Comparison of ENCODE assay signal across 9 cellular contexts in genomic region chr16:75267631-75268264, GRCh38. TPM values are rescaled to one million over a fixed set of nuclear protein-coding genes. Genes with fewer than 3 reads are reported as not detected.
DNase-seq lines count a peak whose midpoint lies in the region; ATAC-seq, FAIRE-seq and TF ChIP-seq lines count a peak whose summit lies in the region.
"Had no signal": no experiment of that assay in that cellular context is flagged by ENCODE, and none has a peak within 500 bp of the region (broad histone marks: within the 10 kb centered on the region; RNA-seq: fewer than 3 reads in every experiment).

No MANE protein-coding gene starts in this region.

- H3K27me3 Mint-ChIP-seq in activated naive CD8-positive, alpha-beta T cell treated with anti-CD3 and anti-CD28 coated beads for 36 hours, result peaks cover 68% of the 10 kb centered on the region
- peaks cover 48% of the 10 kb centered on the region for H3K27me3 Mint-ChIP-seq in activated naive CD8-positive, alpha-beta T cell treated with anti-CD3 and anti-CD28 coated beads, Interleukin-2, amount 50 U/mL, for 24 hours

- H3K27me3 ChIP-seq in SJSA1 (replicated peaks) (no peaks in the 10 kb centered on the region), right atrium auricular region (no peaks in the 10 kb centered on the region)

- no peak overlapping the region for H3K4me3 ChIP-seq in SJSA1
- no peak overlapping the region for H3K4me3 ChIP-seq in right atrium auricular region

- H3K27ac Mint-ChIP-seq in activated naive CD8-positive, alpha-beta T cell treated with anti-CD3 and anti-CD28 coated beads for 36 hours, result peak overlapping the region; percentile 25
- no peak overlapping the region for H3K27ac Mint-ChIP-seq in activated naive CD8-positive, alpha-beta T cell treated with anti-CD3 and anti-CD28 coated beads, Interleukin-2, amount 50 U/mL, for 24 hours
- H3K27ac Mint-ChIP-seq: stimulated activated naive CD8-positive, alpha-beta T cell treated with anti-CD3 and anti-CD28 coated beads, Interleukin-15, Interleukin-2, amounts not matched to agents 100 ng/mL and 50 ng/mL, for 24 hours had no signal

- H3K27ac ChIP-seq in SJSA1 (no peak overlapping the region), right atrium auricular region (peak overlapping the region; percentile 76 to 98)

- DNase-seq in activated naive CD8-positive, alpha-beta T cell treated with anti-CD3 and anti-CD28 coated beads for 36 hours, result no peak
- no peak for DNase-seq in activated naive CD8-positive, alpha-beta T cell treated with anti-CD3 and anti-CD28 coated beads, Interleukin-2, amount 50 U/mL, for 24 hours
- DNase-seq in SJSA1 (ENCODE audit: low read depth in 1 of 2, low spot score in 2 of 2) (peak; percentile 42 to 63), right atrium auricular region (ENCODE audit: low spot score) (no peak), urothelium cell line (ENCODE audit: low spot score) (peak; percentile 93), NCI-H1048 (lab: John Stamatoyannopoulos, UW) (no peak), NOMO-1 (lab: John Stamatoyannopoulos, UW; ENCODE audit: unreplicated experiment in 2 of 2) (no peak)

- H3K4me3 Mint-ChIP-seq in activated naive CD8-positive, alpha-beta T cell treated with anti-CD3 and anti-CD28 coated beads for 36 hours, result no peak overlapping the region
- H3K4me3 Mint-ChIP-seq in activated naive CD8-positive, alpha-beta T cell treated with anti-CD3 and anti-CD28 coated beads, Interleukin-2, amount 50 U/mL, for 24 hours, result no peak overlapping the region
- H3K4me3 Mint-ChIP-seq: stimulated activated naive CD8-positive, alpha-beta T cell treated with anti-CD3 and anti-CD28 coated beads, Interleukin-15, Interleukin-2, amounts not matched to agents 100 ng/mL and 50 ng/mL, for 24 hours had no signal

- H3K9me3 Mint-ChIP-seq in activated naive CD8-positive, alpha-beta T cell treated with anti-CD3 and anti-CD28 coated beads for 36 hours, result no peaks in the 10 kb centered on the region
- no peaks in the 10 kb centered on the region for H3K9me3 Mint-ChIP-seq in activated naive CD8-positive, alpha-beta T cell treated with anti-CD3 and anti-CD28 coated beads, Interleukin-2, amount 50 U/mL, for 24 hours
- H3K9me3 Mint-ChIP-seq: stimulated activated naive CD8-positive, alpha-beta T cell treated with anti-CD3 and anti-CD28 coated beads, Interleukin-15, Interleukin-2, amounts not matched to agents 100 ng/mL and 50 ng/mL, for 24 hours had no signal

- TF ChIP-seq CTCF in right atrium auricular region (IDR thresholded peaks at IDR 0.05), result no peak

- H3K4me1 ChIP-seq in SJSA1 (replicated peaks), result peaks cover 44% of the 10 kb centered on the region
- H3K4me1 ChIP-seq in right atrium auricular region, result peaks cover 0 to 59% of the 10 kb centered on the region in 2 donors

- H3K36me3 ChIP-seq in SJSA1 (peaks cover 30% of the 10 kb centered on the region), right atrium auricular region (no peaks in the 10 kb centered on the region)

- peaks cover 3% of the 10 kb centered on the region for H3K4me1 Mint-ChIP-seq in activated naive CD8-positive, alpha-beta T cell treated with anti-CD3 and anti-CD28 coated beads for 36 hours
- H3K4me1 Mint-ChIP-seq in activated naive CD8-positive, alpha-beta T cell treated with anti-CD3 and anti-CD28 coated beads, Interleukin-2, amount 50 U/mL, for 24 hours, result peaks cover 4% of the 10 kb centered on the region

- no peak for ATAC-seq in activated naive CD8-positive, alpha-beta T cell treated with anti-CD3 and anti-CD28 coated beads, Interleukin-2, amount 50 U/mL, for 24 hours
- no peak for ATAC-seq in GM18511 (IDR thresholded peaks at IDR 0.05; ENCODE audit: unreplicated experiment)

- no peaks in the 10 kb centered on the region for H3K36me3 Mint-ChIP-seq in activated naive CD8-positive, alpha-beta T cell treated with anti-CD3 and anti-CD28 coated beads for 36 hours
- peaks cover 1% of the 10 kb centered on the region for H3K36me3 Mint-ChIP-seq in activated naive CD8-positive, alpha-beta T cell treated with anti-CD3 and anti-CD28 coated beads, Interleukin-2, amount 50 U/mL, for 24 hours (ENCODE audit: low read depth)

- FAIRE-seq in urothelium cell line (lab: Jason Lieb, UNC), result peak; percentile 52

- H3K9me3 ChIP-seq in SJSA1 (replicated peaks) (peaks cover 3% of the 10 kb centered on the region; the same call in 1 of the 2 replicates), right atrium auricular region (no peaks in the 10 kb centered on the region)

RNA-seq across cellular contexts. Expression of gene BCAR1, which starts 16.3 kb away (rescaled TPM):
- total RNA-seq in activated naive CD8-positive, alpha-beta T cell treated with anti-CD3 and anti-CD28 coated beads for 36 hours, result 1 to 10 TPM in 1 of 2 experiments, under 1 TPM in 1; 0.74 to 1.2 TPM
- total RNA-seq in SJSA1 (2014; rRNA removed; shearing (Covaris generic)), result 86.6 and 93.5 TPM in 2 replicates
- total RNA-seq in right atrium auricular region, result 10 to 100 TPM; 58.0 to 88.2 TPM

RNA-seq across cellular contexts. Expression of gene CTRB1, which starts 49.0 kb away (rescaled TPM):
- total RNA-seq in activated naive CD8-positive, alpha-beta T cell treated with anti-CD3 and anti-CD28 coated beads for 36 hours, result not detected
- total RNA-seq in SJSA1 (2014; rRNA removed; shearing (Covaris generic)), result not detected in 2 replicates
- total RNA-seq in right atrium auricular region, result not detected

Comparison
In these comparisons a context has a peak if more than half of its experiments do, and no peak if none do; other contexts are left out.
1. DNase-seq: peak in SJSA1 (2 of 2) and urothelium cell line (single experiment); none in activated naive CD8-positive, alpha-beta T cell treated with anti-CD3 and anti-CD28 coated beads for 36 hours (single experiment), activated naive CD8-positive, alpha-beta T cell treated with anti-CD3 and anti-CD28 coated beads, Interleukin-2, amount 50 U/mL, for 24 hours (single experiment), right atrium auricular region (single experiment), NCI-H1048 (single experiment) and NOMO-1 (0 of 2).
2. RNA of gene BCAR1, which starts 16.3 kb away (total RNA-seq): 86.6 to 93.5 TPM in SJSA1 and 58.0 to 88.2 TPM in right atrium auricular region; 0.74 to 1.2 TPM in activated naive CD8-positive, alpha-beta T cell treated with anti-CD3 and anti-CD28 coated beads for 36 hours; every median in the first group is over 10 times any median in the second.